Comparison of ENCODE assay signal across 9 cellular contexts in the genomic region with DNA sequence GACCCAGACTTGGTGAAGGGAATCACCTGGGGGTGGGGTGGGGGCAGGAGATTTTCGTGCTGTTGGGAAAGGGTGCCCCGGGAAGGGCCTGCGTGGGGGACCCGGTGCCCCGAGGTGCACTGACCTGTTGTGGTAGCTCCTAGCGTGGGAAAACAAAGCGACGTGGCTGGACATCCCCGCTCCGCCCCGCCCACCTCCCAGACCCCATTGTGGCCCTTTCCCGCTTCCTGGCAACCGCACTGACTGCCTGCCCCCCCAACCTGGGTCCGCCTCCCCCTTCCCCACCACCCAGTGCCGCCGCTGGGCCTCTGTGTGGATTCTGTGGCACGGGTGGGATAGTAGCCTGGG. TPM values are rescaled to one million over a fixed set of nuclear protein-coding genes. Genes with fewer than 3 reads are reported as not detected.
DNase-seq lines count a peak whose midpoint lies in the region; ATAC-seq and TF ChIP-seq lines count a peak whose summit lies in the region.
"Had no signal": no experiment of that assay in that cellular context is flagged by ENCODE, and none has a peak within 500 bp of the region (broad histone marks: within the 10 kb centered on the region; RNA-seq: fewer than 3 reads in every experiment).

No MANE protein-coding gene starts in this region.

- peak overlapping the region; percentile 87 for H3K4me3 Mint-ChIP-seq in activated CD4-positive, alpha-beta T cell treated with anti-CD3 and anti-CD28 coated beads for 36 hours

- H3K27ac ChIP-seq in adipose tissue (ENCODE audit: low read depth, low read length) (peak overlapping the region; percentile 98), testis (peak overlapping the region; percentile 49 to 64)

- no peak for TF ChIP-seq POLR2A in testis (IDR thresholded peaks at IDR 0.05)

- no peak for DNase-seq in activated CD4-positive, alpha-beta T cell treated with anti-CD3 and anti-CD28 coated beads for 36 hours
- no peak for DNase-seq in activated CD4-positive, alpha-beta T cell treated with anti-CD3 and anti-CD28 coated beads for 48 hours
- DNase-seq in kidney epithelial cell (ENCODE audit: low read depth) (no peak), testis (no peak), SW 1271 (lab: John Stamatoyannopoulos, UW) (no peak), NCI-H774 (lab: John Stamatoyannopoulos, UW) (no peak)
- no peak for DNase-seq in effector CD8-positive, alpha-beta T cell (lab: John Stamatoyannopoulos, UW)
- DNase-seq: DND-41 had no signal

- H3K4me1 Mint-ChIP-seq in activated CD4-positive, alpha-beta T cell treated with anti-CD3 and anti-CD28 coated beads for 36 hours = peaks cover 47% of the 10 kb centered on the region

- WGBS in adipose tissue, 3 donors = 1 to 8% (median 4%) methylated on average over 12 to 17 of the region's 17 CpGs
- 0 to 8% methylated on average over 5 to 15 of the region's 17 CpGs for WGBS in testis, 2 donors

- H3K36me3 ChIP-seq in kidney epithelial cell (ENCODE audit: control insufficient read depth, insufficient read depth, low read length) = no peaks in the 10 kb centered on the region
- no peaks in the 10 kb centered on the region for H3K36me3 ChIP-seq in testis (ENCODE audit: low read depth, missing control alignments)

- CTCF ChIA-PET in activated CD4-positive, alpha-beta T cell treated with anti-CD3 and anti-CD28 coated beads for 36 hours (lab: Charles Lee) = no interaction called here

- no peak for ATAC-seq in activated CD4-positive, alpha-beta T cell treated with anti-CD3 and anti-CD28 coated beads for 36 hours

- POLR2A ChIA-PET in activated CD4-positive, alpha-beta T cell treated with anti-CD3 and anti-CD28 coated beads for 36 hours (lab: Charles Lee) = no interaction called here

- no peaks in the 10 kb centered on the region for H3K27me3 Mint-ChIP-seq in activated CD4-positive, alpha-beta T cell treated with anti-CD3 and anti-CD28 coated beads for 36 hours

- H3K9me3 ChIP-seq in testis = no peaks in the 10 kb centered on the region

- no peaks in the 10 kb centered on the region for H3K9me3 Mint-ChIP-seq in activated CD4-positive, alpha-beta T cell treated with anti-CD3 and anti-CD28 coated beads for 36 hours (ENCODE audit: low read depth)

- H3K4me3 ChIP-seq in kidney epithelial cell (ENCODE audit: low read depth, low read length) (peak overlapping the region; percentile 47), testis (peak overlapping the region; percentile 42 to 56)

- intact Hi-C loops in activated CD4-positive, alpha-beta T cell treated with anti-CD3 and anti-CD28 coated beads for 36 hours (cut with DNase I, micrococcal nuclease) = loop anchor here in 1 of 2 experiments (5.0 kb wide), 1 partner anchor 555 kb away; no protein-coding TSS in a partner anchor
- intact Hi-C loops in testis (cut with DNase I; ENCODE audit: low total_unique reads) = no loop called here

- TF ChIP-seq CTCF in kidney epithelial cell (IDR thresholded peaks at IDR 0.05; ENCODE audit: insufficient read depth, low read length, poor library complexity, severe bottlenecking) = no peak
- no peak for TF ChIP-seq CTCF in testis (IDR thresholded peaks at IDR 0.05)

- peaks cover 14% of the 10 kb centered on the region for H3K4me1 ChIP-seq in testis

- H3K27me3 ChIP-seq in kidney epithelial cell (ENCODE audit: control insufficient read depth, insufficient read depth, low read length) = peaks cover 15% of the 10 kb centered on the region
- no peaks in the 10 kb centered on the region for H3K27me3 ChIP-seq in testis

- peaks cover 8% of the 10 kb centered on the region for H3K36me3 Mint-ChIP-seq in activated CD4-positive, alpha-beta T cell treated with anti-CD3 and anti-CD28 coated beads for 36 hours (ENCODE audit: low read depth)

- H3K27ac Mint-ChIP-seq in activated CD4-positive, alpha-beta T cell treated with anti-CD3 and anti-CD28 coated beads for 36 hours = peak overlapping the region; percentile 79

RNA-seq across cellular contexts. Expression of gene TYMP, which starts 2.5 kb away (rescaled TPM):
- 10 to 100 TPM; 26.9 to 44.3 TPM for total RNA-seq in activated CD4-positive, alpha-beta T cell treated with anti-CD3 and anti-CD28 coated beads for 36 hours
- 100 to 1,000 TPM in 1 of 3 donors, 10 to 100 TPM in 2; 49.1 to 162 (median 75.1) TPM for polyA plus RNA-seq in adipose tissue
- total RNA-seq in kidney epithelial cell = 53.1 and 63.5 TPM in 2 replicates
- total RNA-seq in testis = 10 to 100 TPM; 12.5 to 15.4 TPM
- 25.9 TPM for polyA plus RNA-seq in testis (ENCODE audit: insufficient read depth, low read depth, low replicate concordance)

RNA-seq across cellular contexts. Expression of gene SCO2, which starts 6.9 kb away (rescaled TPM):
- total RNA-seq in activated CD4-positive, alpha-beta T cell treated with anti-CD3 and anti-CD28 coated beads for 36 hours = 1 to 10 TPM; 2.4 to 5.6 TPM
- polyA plus RNA-seq in adipose tissue = 1 to 10 TPM; 2.2 to 8.8 (median 2.3) TPM
- 2.3 and 5.7 TPM in 2 replicates for total RNA-seq in kidney epithelial cell
- 1 to 10 TPM; 4.1 to 4.8 TPM for total RNA-seq in testis
- 1.8 TPM for polyA plus RNA-seq in testis (ENCODE audit: insufficient read depth, low read depth, low replicate concordance)

RNA-seq across cellular contexts. Expression of gene KLHDC7B, which starts 13.4 kb away (rescaled TPM):
- total RNA-seq in activated CD4-positive, alpha-beta T cell treated with anti-CD3 and anti-CD28 coated beads for 36 hours = 1 to 10 TPM; 5.7 to 6.4 TPM
- polyA plus RNA-seq in adipose tissue = under 1 TPM; 0.11 to 0.23 (median 0.21) TPM
- total RNA-seq in kidney epithelial cell = 16.3 and 20.1 TPM in 2 replicates
- total RNA-seq in testis = under 1 TPM; 0.24 to 0.93 TPM
- polyA plus RNA-seq in testis (ENCODE audit: insufficient read depth, low read depth, low replicate concordance) = 0.51 TPM

RNA-seq across cellular contexts. Expression of gene NCAPH2, which starts 24.3 kb away (rescaled TPM):
- total RNA-seq in activated CD4-positive, alpha-beta T cell treated with anti-CD3 and anti-CD28 coated beads for 36 hours = 100 to 1,000 TPM; 115 to 123 TPM
- polyA plus RNA-seq in adipose tissue = 10 to 100 TPM; 23.6 to 35.0 (median 31.3) TPM
- 41.3 and 50.2 TPM in 2 replicates for total RNA-seq in kidney epithelial cell
- 10 to 100 TPM; 88.5 to 89.2 TPM for total RNA-seq in testis
- polyA plus RNA-seq in testis (ENCODE audit: insufficient read depth, low read depth, low replicate concordance) = 67.4 TPM

RNA-seq across cellular contexts. Expression of gene LMF2, which starts 24.8 kb away (rescaled TPM):
- total RNA-seq in activated CD4-positive, alpha-beta T cell treated with anti-CD3 and anti-CD28 coated beads for 36 hours = 10 to 100 TPM; 46.8 to 49.4 TPM
- polyA plus RNA-seq in adipose tissue (10 to 100 TPM; 49.6 to 95.8 (median 64.7) TPM), testis (ENCODE audit: insufficient read depth, low read depth, low replicate concordance) (59.7 TPM)
- total RNA-seq in kidney epithelial cell (48.3 and 75.4 TPM in 2 replicates), testis (100 to 1,000 TPM in 1 of 2 donors, 10 to 100 TPM in 1; 95.4 to 109 TPM)
